In genomic region chr12:53253298-53253697, GRCh38 we compare ENCODE assay signal across 9 cellular contexts. TPM values are rescaled to one million over a fixed set of nuclear protein-coding genes. Genes with fewer than 3 reads are reported as not detected.
DNase-seq lines count a peak whose midpoint lies in the region; ATAC-seq, FAIRE-seq and TF ChIP-seq lines count a peak whose summit lies in the region.
"Had no signal": no experiment of that assay in that cellular context is flagged by ENCODE, and none has a peak within 500 bp of the region (broad histone marks: within the 10 kb centered on the region; RNA-seq: fewer than 3 reads in every experiment).

No MANE protein-coding gene starts in this region.

- CTCF ChIA-PET in Calu3 (lab: Charles Lee): no interaction called here

- peaks cover 27% of the 10 kb centered on the region for H3K4me1 Mint-ChIP-seq in Calu3 (ENCODE audit: low read depth, unreplicated experiment)
- H3K4me1 Mint-ChIP-seq in effector memory CD8-positive, alpha-beta T cell (ENCODE audit: low read depth in 2 of 2): peaks cover 19 to 30% of the 10 kb centered on the region in 2 donors

- peaks cover 19% of the 10 kb centered on the region for H3K79me2 ChIP-seq in OCI-LY3 (ENCODE audit: low read length)

- H3K27me3 ChIP-seq in OCI-LY3 (ENCODE audit: low read depth, low read length) (no peaks in the 10 kb centered on the region), rectal smooth muscle tissue (ENCODE audit: control insufficient read depth, insufficient read depth, low read length) (no peaks in the 10 kb centered on the region)
- H3K27me3 ChIP-seq: left lung had no signal

- FAIRE-seq in D721Med (lab: Jason Lieb, UNC): no peak

- no TSS peak for BruUV-seq in Calu3 (replicated peaks; lab: Mats Ljungman, UMichigan)

- ATAC-seq in effector memory CD8-positive, alpha-beta T cell (replicated peaks): no peak
- ATAC-seq in GM21447 (IDR thresholded peaks at IDR 0.05; ENCODE audit: unreplicated experiment): no peak

- intact Hi-C loops in Calu3 (cut with micrococcal nuclease; ENCODE audit: unreplicated experiment): loop anchor here (5.0 kb wide), 1 partner anchor 41 kb away; no protein-coding TSS in a partner anchor

- H3K4me1 ChIP-seq in OCI-LY3 (ENCODE audit: low read length) (peaks cover 29% of the 10 kb centered on the region), rectal smooth muscle tissue (ENCODE audit: control insufficient read depth, insufficient read depth, low read length) (peaks cover 8% of the 10 kb centered on the region)

- DNase-seq in Calu3 (no peak), D721Med (ENCODE audit: insufficient read length, low spot score) (no peak), GM03348 (ENCODE audit: low spot score) (no peak), MV-4-11 (lab: John Stamatoyannopoulos, UW) (no peak)
- DNase-seq in effector memory CD8-positive, alpha-beta T cell: no peak

- H3K4me3 Mint-ChIP-seq in Calu3 (ENCODE audit: low read depth, unreplicated experiment): peak overlapping the region; percentile 85
- H3K4me3 Mint-ChIP-seq in effector memory CD8-positive, alpha-beta T cell: peak overlapping the region; percentile 89 to 97

- H2AFZ ChIP-seq in OCI-LY3 (ENCODE audit: low read depth, low read length): no peak overlapping the region

- H3K9me3 Mint-ChIP-seq in Calu3 (ENCODE audit: low read depth, unreplicated experiment): no peaks in the 10 kb centered on the region
- H3K9me3 Mint-ChIP-seq in effector memory CD8-positive, alpha-beta T cell: no peaks in the 10 kb centered on the region

- peak overlapping the region; percentile 93 for H3K4me2 ChIP-seq in OCI-LY3 (ENCODE audit: low read length)

- no peaks in the 10 kb centered on the region for H3K27me3 Mint-ChIP-seq in Calu3 (ENCODE audit: unreplicated experiment)
- no peaks in the 10 kb centered on the region for H3K27me3 Mint-ChIP-seq in effector memory CD8-positive, alpha-beta T cell

- no peak for TF ChIP-seq CTCF in Calu3 (IDR thresholded peaks at IDR 0.05; ENCODE audit: unreplicated experiment)
- TF ChIP-seq CTCF in OCI-LY3 (IDR thresholded peaks at IDR 0.05; ENCODE audit: low read depth, low read length): no peak
- no peak for TF ChIP-seq CTCF in D721Med (IDR thresholded peaks at IDR 0.05; ENCODE audit: insufficient read depth, missing control alignments)

- H3K27ac Mint-ChIP-seq in Calu3 (ENCODE audit: unreplicated experiment): peak overlapping the region; percentile 51
- H3K27ac Mint-ChIP-seq in effector memory CD8-positive, alpha-beta T cell: peak overlapping the region; percentile 50 to 93

- peaks cover 2% of the 10 kb centered on the region for H3K36me3 ChIP-seq in OCI-LY3 (replicated peaks; ENCODE audit: low read depth, low read length)
- H3K36me3 ChIP-seq in rectal smooth muscle tissue (ENCODE audit: control insufficient read depth, insufficient read depth, low read length): peaks cover 8% of the 10 kb centered on the region

- H3K4me3 ChIP-seq in OCI-LY3 (ENCODE audit: low read length) (peak overlapping the region; percentile 86; the same call in 1 of the 2 replicates), rectal smooth muscle tissue (ENCODE audit: low read length) (peak overlapping the region; percentile 96)

- peaks cover 20% of the 10 kb centered on the region for H3K36me3 Mint-ChIP-seq in Calu3 (ENCODE audit: insufficient read depth, unreplicated experiment)
- peaks cover 6% of the 10 kb centered on the region for H3K36me3 Mint-ChIP-seq in effector memory CD8-positive, alpha-beta T cell (ENCODE audit: insufficient read depth)

- H3K9ac ChIP-seq in OCI-LY3 (ENCODE audit: low read length): no peak overlapping the region
- H3K9ac ChIP-seq in rectal smooth muscle tissue (ENCODE audit: low read length): no peak overlapping the region

- H3K27ac ChIP-seq in OCI-LY3 (ENCODE audit: low read length): no peak overlapping the region
- no peak overlapping the region for H3K27ac ChIP-seq in rectal smooth muscle tissue (ENCODE audit: low read depth, low read length)

- H4K20me1 ChIP-seq in OCI-LY3 (ENCODE audit: insufficient read depth, low read length): no peaks in the 10 kb centered on the region

- no peaks in the 10 kb centered on the region for H3K9me3 ChIP-seq in OCI-LY3 (ENCODE audit: insufficient read depth, low read length)
- H3K9me3 ChIP-seq: left lung had no signal

RNA-seq across cellular contexts. Expression of gene ESPL1, which starts 14.8 kb away (rescaled TPM):
- total RNA-seq in Calu3 (2022): 24.3 and 31.1 TPM in 2 replicates

RNA-seq across cellular contexts. Expression of gene RARG, which starts 21.3 kb away (rescaled TPM):
- total RNA-seq in Calu3 (2022): 36.7 and 43.0 TPM in 2 replicates

RNA-seq across cellular contexts. Expression of gene PFDN5, which starts 42.0 kb away (rescaled TPM):
- 178 and 185 TPM in 2 replicates for total RNA-seq in Calu3 (2022)

RNA-seq across cellular contexts. Expression of gene MYG1, which starts 46.2 kb away (rescaled TPM):
- total RNA-seq in Calu3 (2022): 29.7 and 32.4 TPM in 2 replicates

RNA-seq across cellular contexts. Expression of gene ITGB7, which starts 46.2 kb away (rescaled TPM):
- total RNA-seq in Calu3 (2022): 4.3 and 5.0 TPM in 2 replicates
